9 cellular contexts compared by ENCODE assay signal in the genomic region with DNA sequence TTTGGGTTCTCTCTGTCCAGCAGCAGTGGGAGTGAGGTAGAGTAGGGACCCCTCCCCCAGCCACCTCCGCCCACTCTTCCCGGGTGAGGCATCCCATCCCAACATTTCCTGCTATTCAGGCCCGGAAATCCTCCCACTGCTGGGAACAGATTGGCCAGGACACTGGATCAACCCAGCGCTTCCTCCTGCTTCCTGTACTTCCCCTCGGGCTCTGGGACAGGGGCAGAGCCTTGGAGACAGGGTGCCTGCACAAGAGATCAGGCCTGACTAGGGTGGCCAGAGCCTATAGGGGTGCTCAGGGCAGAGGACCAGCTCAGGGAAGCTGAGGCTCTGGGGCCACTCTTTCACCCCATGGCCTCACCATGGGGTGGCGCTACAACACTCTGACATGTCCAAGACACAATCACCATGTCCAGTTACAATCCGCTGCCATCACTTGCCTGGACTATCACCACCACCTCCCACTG. TPM values are rescaled to one million over a fixed set of nuclear protein-coding genes. Genes with fewer than 3 reads are reported as not detected.
DNase-seq lines count a peak whose midpoint lies in the region; ATAC-seq and TF ChIP-seq lines count a peak whose summit lies in the region.
"Had no signal": no experiment of that assay in that cellular context is flagged by ENCODE, and none has a peak within 500 bp of the region (broad histone marks: within the 10 kb centered on the region; RNA-seq: fewer than 3 reads in every experiment).

No MANE protein-coding gene starts in this region.

- ATAC-seq in naive thymus-derived CD8-positive, alpha-beta T cell, result no peak
- ATAC-seq in HG02973 (IDR thresholded peaks at IDR 0.05; ENCODE audit: unreplicated experiment), result no peak

- TF ChIP-seq CTCF in GM12865 (IDR thresholded peaks at IDR 0.05; ENCODE audit: insufficient read depth, low read depth, low read length, missing control alignments), result peak; percentile 42

- no peaks in the 10 kb centered on the region for H3K9me3 Mint-ChIP-seq in naive thymus-derived CD8-positive, alpha-beta T cell

- peaks cover 0 to 55% (median 11%) of the 10 kb centered on the region in 3 donors for H3K36me3 Mint-ChIP-seq in naive thymus-derived CD8-positive, alpha-beta T cell

- POLR2A ChIA-PET in naive thymus-derived CD8-positive, alpha-beta T cell (lab: Charles Lee), result interaction anchor here (0.6 to 12.1 kb wide), 2 partner anchors 18 to 168 kb away, joined by 3 to 237 read pairs; partner anchors contain the start of genes CDK9 and SH2D3C

- peaks cover 38 to 73% (median 70%) of the 10 kb centered on the region in 4 donors for H3K4me1 Mint-ChIP-seq in naive thymus-derived CD8-positive, alpha-beta T cell

- no peaks in the 10 kb centered on the region for H3K27me3 Mint-ChIP-seq in naive thymus-derived CD8-positive, alpha-beta T cell

- H3K4me3 Mint-ChIP-seq in naive thymus-derived CD8-positive, alpha-beta T cell, result peak overlapping the region in 1 of 10 donors; percentile 5

- no peak overlapping the region for H3K4me3 ChIP-seq in GM12865 (ENCODE audit: low read depth, low read length)
- H3K4me3 ChIP-seq: SJSA1 had no signal

- DNase-seq in GM12865 (ENCODE audit: low read depth), result peak; percentile 51
- DNase-seq in dermis blood vessel endothelial cell, result peak; percentile 90
- no peak for DNase-seq in naive thymus-derived CD8-positive, alpha-beta T cell
- no peak for DNase-seq in NCI-H510A (lab: John Stamatoyannopoulos, UW)
- DNase-seq in HCEC 1CT, result no peak
- DNase-seq in DMS 273 (lab: John Stamatoyannopoulos, UW; ENCODE audit: unreplicated experiment), result no peak

- H3K27ac Mint-ChIP-seq in naive thymus-derived CD8-positive, alpha-beta T cell, result peak overlapping the region in 8 of 10 donors; percentile 41 to 85 (median 72)

TF ChIP-seq in PFSK-1, 5 proteins besides CTCF, POLR2A, EP300 and RAD21:
- TF ChIP-seq REST (IDR thresholded peaks at IDR 0.05; ENCODE audit: insufficient read depth in 1 of 2, low read depth in 2 of 2, low read length in 2 of 2) (peak; percentile 22 to 64; a peak in 1 of 4 replicates), FOXP2 (optimal IDR thresholded peaks at IDR 0.05; ENCODE audit: borderline replicate concordance, extremely low read depth, extremely low read length, insufficient read depth) (no peak), POLR2AphosphoS5 (IDR thresholded peaks at IDR 0.05; ENCODE audit: low read depth, low read length) (no peak)

RNA-seq across cellular contexts. Expression of gene SH2D3C, which starts 14.5 kb away (rescaled TPM):
- polyA plus RNA-seq in PFSK-1 (2012; ENCODE audit: insufficient read length, low read depth), result 2.2 TPM
- 77.8 and 95.6 TPM in 2 replicates for total RNA-seq in dermis blood vessel endothelial cell
- total RNA-seq in naive thymus-derived CD8-positive, alpha-beta T cell, result 10 to 100 TPM; 42.8 to 45.1 TPM
- polyA plus RNA-seq in naive thymus-derived CD8-positive, alpha-beta T cell, result 10 to 100 TPM; 13.8 to 50.8 (median 23.5) TPM
- total RNA-seq: SJSA1 had no signal

RNA-seq across cellular contexts. Expression of gene CDK9, which starts 21.9 kb away (rescaled TPM):
- 123 TPM for polyA plus RNA-seq in PFSK-1 (2012; ENCODE audit: insufficient read length, low read depth)
- 102 and 116 TPM in 2 replicates for total RNA-seq in dermis blood vessel endothelial cell
- total RNA-seq in naive thymus-derived CD8-positive, alpha-beta T cell, result 100 to 1,000 TPM; 142 to 147 TPM
- polyA plus RNA-seq in naive thymus-derived CD8-positive, alpha-beta T cell, result 10 to 100 TPM; 28.3 to 62.9 (median 38.9) TPM

RNA-seq across cellular contexts. Expression of gene TOR2A, which starts 28.9 kb away (rescaled TPM):
- polyA plus RNA-seq in PFSK-1 (2012; ENCODE audit: insufficient read length, low read depth), result 23.1 TPM
- 7.7 and 13.2 TPM in 2 replicates for total RNA-seq in dermis blood vessel endothelial cell
- 10 to 100 TPM in 1 of 2 experiments, 1 to 10 TPM in 1; 9.8 to 13.9 TPM for total RNA-seq in naive thymus-derived CD8-positive, alpha-beta T cell
- 10 to 100 TPM; 18.1 to 24.7 (median 23.5) TPM for polyA plus RNA-seq in naive thymus-derived CD8-positive, alpha-beta T cell

RNA-seq across cellular contexts. Expression of gene FPGS, which starts 38.7 kb away (rescaled TPM):
- polyA plus RNA-seq in PFSK-1 (2012; ENCODE audit: insufficient read length, low read depth), result 84.8 TPM
- total RNA-seq in dermis blood vessel endothelial cell, result 64.2 and 93.8 TPM in 2 replicates
- total RNA-seq in naive thymus-derived CD8-positive, alpha-beta T cell, result 100 to 1,000 TPM; 155 to 158 TPM
- 10 to 100 TPM; 51.7 to 54.8 (median 53.4) TPM for polyA plus RNA-seq in naive thymus-derived CD8-positive, alpha-beta T cell

RNA-seq across cellular contexts. Expression of gene TTC16, which starts 48.1 kb away (rescaled TPM):
- not detected for polyA plus RNA-seq in PFSK-1 (2012; ENCODE audit: insufficient read length, low read depth)
- not detected in 2 replicates for total RNA-seq in dermis blood vessel endothelial cell
- total RNA-seq in naive thymus-derived CD8-positive, alpha-beta T cell, result 1 to 10 TPM; 7.2 to 8.2 TPM
- 1 to 10 TPM; 1.8 to 4.4 (median 3.0) TPM for polyA plus RNA-seq in naive thymus-derived CD8-positive, alpha-beta T cell
- total RNA-seq: SJSA1 had no signal

Comparison
In these comparisons a context has a peak if more than half of its experiments do, and no peak if none do; other contexts are left out.
1. DNase-seq: peak in GM12865 (single experiment) and dermis blood vessel endothelial cell (single experiment); none in naive thymus-derived CD8-positive, alpha-beta T cell (0 of 10), NCI-H510A (single experiment), HCEC 1CT (single experiment) and DMS 273 (single experiment).